16 cellular contexts compared by ENCODE assay signal in the genomic region with DNA sequence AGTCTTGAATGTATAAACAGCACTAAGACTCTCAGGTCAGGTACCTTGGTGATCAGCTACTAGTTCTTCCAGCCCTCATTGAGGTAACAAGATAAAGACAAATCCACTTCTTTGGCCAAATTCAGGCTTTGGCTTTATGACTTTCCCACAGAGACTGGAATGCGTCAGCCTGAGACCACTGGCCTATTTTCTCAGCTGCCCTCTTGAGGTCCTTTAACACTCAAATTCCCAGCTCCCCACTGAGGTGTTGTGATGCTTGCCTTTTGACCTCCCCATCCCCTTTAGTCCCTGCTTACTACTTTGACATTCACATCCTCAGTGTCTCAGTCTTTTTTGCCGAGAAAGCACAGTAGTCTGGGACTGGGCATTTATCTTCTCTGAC. TPM values are rescaled to one million over a fixed set of nuclear protein-coding genes. Genes with fewer than 3 reads are reported as not detected.
DNase-seq lines count a peak whose midpoint lies in the region; ATAC-seq and TF ChIP-seq lines count a peak whose summit lies in the region.
"Had no signal": no experiment of that assay in that cellular context is flagged by ENCODE, and none has a peak within 500 bp of the region (broad histone marks: within the 10 kb centered on the region; RNA-seq: fewer than 3 reads in every experiment).

No MANE protein-coding gene starts in this region.

- H3K36me3 ChIP-seq in HCT116 (ENCODE audit: control insufficient read depth in 1 of 2, insufficient read depth in 2 of 2, low read length in 2 of 2) (peaks cover 43 to 61% of the 10 kb centered on the region in 2 experiments), brain microvascular endothelial cell (replicated peaks) (peaks cover 72% of the 10 kb centered on the region), mesenchymal stem cell (ENCODE audit: control insufficient read depth in 1 of 2, insufficient read depth in 2 of 2, low read depth in 1 of 2, low read length in 2 of 2) (peaks cover 76 to 98% of the 10 kb centered on the region in 2 experiments)

- DNase-seq in A172 (ENCODE audit: low spot score) (peak; percentile 39), HCT116 (ENCODE audit: low read depth, low spot score) (no peak), brain microvascular endothelial cell (no peak), mesenchymal stem cell (no peak), AG20443 (ENCODE audit: low spot score) (no peak), anterior cingulate cortex (lab: John Stamatoyannopoulos, UW) (no peak), RKO (ENCODE audit: low spot score) (no peak)
- DNase-seq: activated CD4-positive, alpha-beta T cell treated with anti-CD3 and anti-CD28 coated beads for 4 hours; C1 segment of cervical spinal cord; NCI-H2171; T-cell had no signal

- TF ChIP-seq RAD21 in HCT116 (IDR thresholded peaks at IDR 0.05; ENCODE audit: low read depth) = no peak

- 98% methylated on average over 2 of the region's 2 CpGs for whole genome bisulfite sequencing in mesenchymal stem cell

- H3K27ac ChIP-seq in HCT116 (ENCODE audit: low read depth, low read length) (no peak overlapping the region), brain microvascular endothelial cell (peak overlapping the region; percentile 64), mesenchymal stem cell (ENCODE audit: low read length, poor library complexity, severe bottlenecking) (peak overlapping the region; percentile 91)

- intact Hi-C loops in HCT116 (cut with micrococcal nuclease) = no loop called here

- no peak overlapping the region for H3K18ac ChIP-seq in mesenchymal stem cell (ENCODE audit: low read depth in 1 of 2, low read length in 2 of 2)

- no peaks in the 10 kb centered on the region for H4K20me1 ChIP-seq in HCT116 (ENCODE audit: insufficient read depth)

- peak overlapping the region in 1 of 2 experiments; percentile 16 for H3K4ac ChIP-seq in mesenchymal stem cell (ENCODE audit: low read depth in 1 of 2, low read length in 2 of 2)

- POLR2A ChIA-PET in HCT116 (lab: Charles Lee) = no interaction called here

- no peaks in the 10 kb centered on the region for H3K79me2 ChIP-seq in HCT116 (ENCODE audit: insufficient read depth, low read length)

- TF ChIP-seq CTCF in HCT116 (IDR thresholded peaks at IDR 0.05 in 2 of 3, conservative IDR thresholded peaks at IDR 0.05 in 1 of 3; ENCODE audit: borderline replicate concordance in 1 of 3, insufficient read depth in 1 of 3, low read depth in 2 of 3, low read length in 2 of 3) = no peak
- TF ChIP-seq CTCF in brain microvascular endothelial cell (IDR thresholded peaks at IDR 0.05; ENCODE audit: low read depth, low read length, missing control alignments) = no peak

- no peak overlapping the region for H2BK5ac ChIP-seq in mesenchymal stem cell (ENCODE audit: low read depth, low read length, poor library complexity, severe bottlenecking)

- H2BK15ac ChIP-seq in mesenchymal stem cell (ENCODE audit: low read depth, poor library complexity, severe bottlenecking) = no peak overlapping the region

- no peak overlapping the region for H2AFZ ChIP-seq in HCT116 (ENCODE audit: low read depth, low read length, poor library complexity, severe bottlenecking)
- no peak overlapping the region for H2AFZ ChIP-seq in mesenchymal stem cell (ENCODE audit: low read depth, low read length)

- H3K79me1 ChIP-seq in mesenchymal stem cell (replicated peaks; ENCODE audit: low read length, poor library complexity, severe bottlenecking) = peaks cover 31% of the 10 kb centered on the region

- H3K23ac ChIP-seq in mesenchymal stem cell (ENCODE audit: low read length in 2 of 2) = no peak overlapping the region

- H3K27me3 ChIP-seq in HCT116 (ENCODE audit: insufficient read depth, low read length) (no peaks in the 10 kb centered on the region), brain microvascular endothelial cell (replicated peaks) (no peaks in the 10 kb centered on the region), mesenchymal stem cell (ENCODE audit: control insufficient read depth in 1 of 2, insufficient read depth in 1 of 2, low read length in 2 of 2) (no peaks in the 10 kb centered on the region)
- H3K27me3 ChIP-seq: MG63 had no signal

- H3K9ac ChIP-seq in HCT116 (ENCODE audit: low read length) = no peak overlapping the region
- H3K9ac ChIP-seq in mesenchymal stem cell (ENCODE audit: low read length) = peak overlapping the region; percentile 67

- H3K4me1 ChIP-seq in HCT116 (ENCODE audit: control insufficient read depth in 1 of 2, insufficient read depth in 2 of 2, low read length in 2 of 2) (peaks cover 0 to 9% of the 10 kb centered on the region in 2 experiments; a peak in 2 of 4 replicates), mesenchymal stem cell (ENCODE audit: control insufficient read depth, insufficient read depth, low read depth, low read length) (peaks cover 16% of the 10 kb centered on the region)
- H3K4me1 ChIP-seq: HAP-1 had no signal

- TF ChIP-seq POLR2A in HCT116 (IDR thresholded peaks at IDR 0.05; ENCODE audit: borderline replicate concordance, extremely low read depth, insufficient read depth, insufficient read length) = no peak

- H2AK5ac ChIP-seq in mesenchymal stem cell (ENCODE audit: low read length, severe bottlenecking) = peak overlapping the region; percentile 62

- H2BK120ac ChIP-seq in mesenchymal stem cell (ENCODE audit: low read depth, low read length) = no peak overlapping the region

- no peak overlapping the region for H4K8ac ChIP-seq in mesenchymal stem cell (ENCODE audit: low read length)

- H4K91ac ChIP-seq in mesenchymal stem cell (ENCODE audit: low read length) = no peak overlapping the region

- no peak overlapping the region for H3K4me2 ChIP-seq in HCT116 (ENCODE audit: low read length)
- H3K4me2 ChIP-seq in mesenchymal stem cell (ENCODE audit: low read length, poor library complexity, severe bottlenecking) = no peak overlapping the region

- H3K4me3 ChIP-seq in HCT116 (replicated peaks in 1 of 2; ENCODE audit: low read depth in 1 of 2, low read length in 2 of 2) (no peak overlapping the region), brain microvascular endothelial cell (ENCODE audit: low read depth, low read length) (no peak overlapping the region), mesenchymal stem cell (ENCODE audit: insufficient read depth in 1 of 2, low read depth in 1 of 2, low read length in 2 of 2) (no peak overlapping the region)
- H3K4me3 ChIP-seq: HAP-1, MG63 had no signal

- CTCF ChIA-PET in HCT116 (lab: Charles Lee) = interaction anchor here (1.0 kb wide), 1 partner anchor 10 kb away, joined by 3 read pairs; no protein-coding TSS in a partner anchor

- H3K9me2 ChIP-seq in HCT116 (ENCODE audit: insufficient read depth) = no peaks in the 10 kb centered on the region

- H2BK12ac ChIP-seq in mesenchymal stem cell (ENCODE audit: low read length in 2 of 2) = no peak overlapping the region

- TSS peak; percentile 5 for BruUV-seq in HCT116 (replicated peaks; lab: Mats Ljungman, UMichigan)

- H3K14ac ChIP-seq in mesenchymal stem cell (ENCODE audit: low read length in 2 of 2) = no peak overlapping the region

- in situ Hi-C loops in brain microvascular endothelial cell (cut with HindIII; ENCODE audit: low pct_ligation_motif_present, low sequenced_read_pairs) = no loop called here

- no peaks in the 10 kb centered on the region for H3K9me3 ChIP-seq in HCT116 (ENCODE audit: control insufficient read depth in 1 of 2, insufficient read depth in 1 of 2, low read depth in 1 of 2, low read length in 2 of 2)
- no peaks in the 10 kb centered on the region for H3K9me3 ChIP-seq in mesenchymal stem cell (ENCODE audit: control insufficient read depth, low read length)
- H3K9me3 ChIP-seq: HAP-1, MG63 had no signal

- ATAC-seq in HCT116 = no peak
- no peak for ATAC-seq in GM21528 (IDR thresholded peaks at IDR 0.05; ENCODE audit: low FRiP score, unreplicated experiment)
- ATAC-seq: T-cell had no signal

- RAD21 ChIA-PET in HCT116 (lab: Charles Lee; ENCODE audit: low non-redundant PET in 1 of 2, low total read pairs in 2 of 2, uncharacterized antibody in 2 of 2, unreplicated experiment in 2 of 2) = no interaction called here

TF ChIP-seq in HCT116, 20 proteins besides CTCF, POLR2A, EP300 and RAD21 (continues in another document):
- TF ChIP-seq EZH2phosphoT487 (IDR thresholded peaks at IDR 0.05; ENCODE audit: borderline replicate concordance) (no peak), EZH2 (IDR thresholded peaks at IDR 0.05) (no peak), FOSL1 (IDR thresholded peaks at IDR 0.05; ENCODE audit: low read depth) (no peak), YY1 (IDR thresholded peaks at IDR 0.05; ENCODE audit: extremely low read depth, insufficient replicate concordance, low read depth, low read length) (no peak), CEBPB (IDR thresholded peaks at IDR 0.05; ENCODE audit: low read depth) (no peak), SIN3A (IDR thresholded peaks at IDR 0.05; ENCODE audit: low read depth) (no peak)

RNA-seq across cellular contexts. Expression of a gene that starts 10.6 kb away (rescaled TPM):
- 36.2 and 44.7 TPM in 2 replicates for total RNA-seq in A172 (2014; rRNA removed; shearing (Covaris generic))
- 33.4 TPM for total RNA-seq in HCT116 (2021; ENCODE audit: unreplicated experiment)
- 22.7 and 29.0 TPM in 2 replicates for polyA plus RNA-seq in HCT116 (2012)
- 49.4 TPM for polyA plus RNA-seq in mesenchymal stem cell (2013, experiment 1 of 2)
- 49.9 TPM for polyA plus RNA-seq in mesenchymal stem cell (2013, experiment 2 of 2)

RNA-seq across cellular contexts. Expression of a gene that starts 10.9 kb away (rescaled TPM):
- 38.9 and 45.5 TPM in 2 replicates for total RNA-seq in A172 (2014; rRNA removed; shearing (Covaris generic))
- total RNA-seq in HCT116 (2021; ENCODE audit: unreplicated experiment) = 21.7 TPM
- 17.0 and 20.2 TPM in 2 replicates for polyA plus RNA-seq in HCT116 (2012)
- 71.7 TPM for polyA plus RNA-seq in mesenchymal stem cell (2013, experiment 1 of 2)
- polyA plus RNA-seq in mesenchymal stem cell (2013, experiment 2 of 2) = 73.0 TPM

RNA-seq across cellular contexts. Expression of a gene that starts 11.1 kb away (rescaled TPM):
- 166 and 176 TPM in 2 replicates for total RNA-seq in A172 (2014; rRNA removed; shearing (Covaris generic))
- 78.0 TPM for total RNA-seq in HCT116 (2021; ENCODE audit: unreplicated experiment)
- 58.6 and 65.7 TPM in 2 replicates for polyA plus RNA-seq in HCT116 (2012)
- 67.8 TPM for polyA plus RNA-seq in mesenchymal stem cell (2013, experiment 1 of 2)
- polyA plus RNA-seq in mesenchymal stem cell (2013, experiment 2 of 2) = 67.2 TPM

RNA-seq across cellular contexts. Expression of a gene that starts 18.8 kb away (rescaled TPM):
- total RNA-seq in A172 (2014; rRNA removed; shearing (Covaris generic)) = not detected in 2 replicates
- not detected for total RNA-seq in HCT116 (2021; ENCODE audit: unreplicated experiment)
- polyA plus RNA-seq in HCT116 (2012) = not detected in 2 replicates
- not detected for polyA plus RNA-seq in mesenchymal stem cell (2013, experiment 1 of 2)
- polyA plus RNA-seq in mesenchymal stem cell (2013, experiment 2 of 2) = not detected
- total RNA-seq: mucosa of gallbladder, renal cortical epithelial cell, T-cell had no signal

RNA-seq across cellular contexts. Expression of a gene that starts 23.9 kb away (rescaled TPM):
- 0.43 and 4.4 TPM in 2 replicates for total RNA-seq in A172 (2014; rRNA removed; shearing (Covaris generic))
- 1.5 TPM for total RNA-seq in HCT116 (2021; ENCODE audit: unreplicated experiment)
- not detected in 2 replicates for polyA plus RNA-seq in HCT116 (2012)
- polyA plus RNA-seq in mesenchymal stem cell (2013, experiment 1 of 2) = 0.76 TPM
- polyA plus RNA-seq in mesenchymal stem cell (2013, experiment 2 of 2) = 0.58 TPM
- total RNA-seq: renal cortical epithelial cell had no signal
